12 cellular contexts compared by ENCODE assay signal in genomic region chr5:173472784-173473278, GRCh38.
DNase-seq lines count a peak whose midpoint lies in the region; ATAC-seq and TF ChIP-seq lines count a peak whose summit lies in the region.
"Had no signal": no experiment of that assay in that cellular context is flagged by ENCODE, and none has a peak within 500 bp of the region (broad histone marks: within the 10 kb centered on the region; RNA-seq: fewer than 3 reads in every experiment).

No MANE protein-coding gene starts in this region.

- H3K36me3 Mint-ChIP-seq in glutamatergic neuron (ENCODE audit: unreplicated experiment), result no peaks in the 10 kb centered on the region

- H3K4me3 ChIP-seq in SJSA1, result no peak overlapping the region
- no peak overlapping the region for H3K4me3 ChIP-seq in fibroblast of pulmonary artery (replicated peaks; ENCODE audit: low read depth, low read length)

- DNase-seq in SJSA1 (ENCODE audit: low read depth in 1 of 2, low spot score in 2 of 2) (no peak), fibroblast of pulmonary artery (ENCODE audit: low read depth) (peak; percentile 70), omental fat pad (ENCODE audit: low spot score) (no peak), OCI-M1 (lab: John Stamatoyannopoulos, UW) (no peak), glutamatergic neuron (no peak), DMS 273 treated with DMSO at 0.1 percent for 48 hours (lab: John Stamatoyannopoulos, UW) (no peak), SW480 (ENCODE audit: low spot score) (no peak)
- DNase-seq: activated CD8-positive, alpha-beta memory T cell treated with anti-CD3 and anti-CD28 coated beads, Interleukin-2, amount 50 U/mL, for 48 hours; NCI-H526 treated with DMSO at 0.1 percent for 48 hours; stimulated activated CD4-positive, alpha-beta T cell treated with anti-CD3 and anti-CD28 coated beads, Interleukin-12 subunit alpha, Interleukin-12 subunit beta, amount 100 ng/mL, for 4 hours; stimulated activated naive CD8-positive, alpha-beta T cell treated with anti-CD3 and anti-CD28 coated beads, Interleukin-15, amount 100 ng/mL, for 72 hours had no signal

- no peaks in the 10 kb centered on the region for H3K27me3 ChIP-seq in SJSA1 (replicated peaks)

- no peaks in the 10 kb centered on the region for H3K9me3 ChIP-seq in SJSA1 (replicated peaks)

- H3K36me3 ChIP-seq in SJSA1, result no peaks in the 10 kb centered on the region

- H3K4me1 ChIP-seq in SJSA1 (replicated peaks), result peaks cover 45% of the 10 kb centered on the region

- ATAC-seq in omental fat pad (ENCODE audit: low FRiP score), result peak; percentile 17
- ATAC-seq: stimulated activated naive CD8-positive, alpha-beta T cell treated with anti-CD3 and anti-CD28 coated beads, Interleukin-15, amount 100 ng/mL, for 72 hours had no signal

- H3K4me3 Mint-ChIP-seq in glutamatergic neuron (ENCODE audit: unreplicated experiment), result no peak overlapping the region
- H3K4me3 Mint-ChIP-seq: central memory CD8-positive, alpha-beta T cell; stimulated activated naive CD8-positive, alpha-beta T cell treated with anti-CD3 and anti-CD28 coated beads, Interleukin-15, amount 100 ng/mL, for 72 hours had no signal

- no peaks in the 10 kb centered on the region for H3K4me1 Mint-ChIP-seq in glutamatergic neuron (ENCODE audit: low read depth, unreplicated experiment)
- H3K4me1 Mint-ChIP-seq: central memory CD8-positive, alpha-beta T cell; stimulated activated naive CD8-positive, alpha-beta T cell treated with anti-CD3 and anti-CD28 coated beads, Interleukin-15, amount 100 ng/mL, for 72 hours had no signal

- H3K27ac ChIP-seq in SJSA1, result peak overlapping the region; percentile 33

- H3K9me3 Mint-ChIP-seq in glutamatergic neuron (ENCODE audit: unreplicated experiment), result no peaks in the 10 kb centered on the region
- H3K9me3 Mint-ChIP-seq: central memory CD8-positive, alpha-beta T cell; stimulated activated naive CD8-positive, alpha-beta T cell treated with anti-CD3 and anti-CD28 coated beads, Interleukin-15, amount 100 ng/mL, for 72 hours had no signal

- H3K27ac Mint-ChIP-seq in glutamatergic neuron (ENCODE audit: unreplicated experiment), result no peak overlapping the region
- H3K27ac Mint-ChIP-seq: stimulated activated naive CD8-positive, alpha-beta T cell treated with anti-CD3 and anti-CD28 coated beads, Interleukin-15, amount 100 ng/mL, for 72 hours had no signal

- TF ChIP-seq CTCF in fibroblast of pulmonary artery (IDR thresholded peaks at IDR 0.05; ENCODE audit: low read length, missing control alignments) (no peak), omental fat pad (IDR thresholded peaks at IDR 0.05) (no peak), glutamatergic neuron (IDR thresholded peaks at IDR 0.05; ENCODE audit: partially characterized antibody, unreplicated experiment) (no peak)

- no peaks in the 10 kb centered on the region for H3K27me3 Mint-ChIP-seq in glutamatergic neuron (ENCODE audit: unreplicated experiment)
- H3K27me3 Mint-ChIP-seq: stimulated activated naive CD8-positive, alpha-beta T cell treated with anti-CD3 and anti-CD28 coated beads, Interleukin-15, amount 100 ng/mL, for 72 hours had no signal
